ENCODE assay signal across 8 cellular contexts in genomic region chr2:42101641-42102605, GRCh38. TPM values are rescaled to one million over a fixed set of nuclear protein-coding genes. Genes with fewer than 3 reads are reported as not detected.
DNase-seq lines count a peak whose midpoint lies in the region; ATAC-seq, FAIRE-seq and TF ChIP-seq lines count a peak whose summit lies in the region.

No MANE protein-coding gene starts in this region.

- H3K27me3 ChIP-seq in astrocyte (ENCODE audit: insufficient read depth, low read length) = no peaks in the 10 kb centered on the region
- H3K27me3 ChIP-seq in iPS-20b (ENCODE audit: insufficient read depth, low read length) = peaks cover 29% of the 10 kb centered on the region

- H3K9me3 Mint-ChIP-seq in astrocyte (ENCODE audit: unreplicated experiment) = peaks cover 10% of the 10 kb centered on the region

- H4K20me1 ChIP-seq in astrocyte (ENCODE audit: insufficient read depth, low read length) = no peaks in the 10 kb centered on the region

- ATAC-seq in GM18505 (IDR thresholded peaks at IDR 0.05; ENCODE audit: unreplicated experiment) (peak; percentile 51), HG02885 (IDR thresholded peaks at IDR 0.05; ENCODE audit: poor library complexity, unreplicated experiment) (peak; percentile 65)

- peaks cover 8% of the 10 kb centered on the region for H3K36me3 Mint-ChIP-seq in astrocyte (ENCODE audit: low read depth, unreplicated experiment)

- no peak for FAIRE-seq in astrocyte (lab: Jason Lieb, UNC)

- H3K27me3 Mint-ChIP-seq in astrocyte (ENCODE audit: low read depth, unreplicated experiment) = no peaks in the 10 kb centered on the region

- peak overlapping the region; percentile 77 for H3K4me2 ChIP-seq in astrocyte (ENCODE audit: low read length)

- DNase-seq in T follicular helper cell (ENCODE audit: low read depth) (peak; percentile 91), astrocyte (ENCODE audit: low read depth) (peak; percentile 89), NCI-H1694 (lab: John Stamatoyannopoulos, UW) (no peak), LoVo (ENCODE audit: low spot score) (no peak)
- DNase-seq in stimulated activated CD4-positive, alpha-beta T cell treated with anti-CD3 and anti-CD28 coated beads, Interleukin-15, amount 100 ng/mL, for 1 hour (ENCODE audit: low read depth in 1 of 2, low spot score in 1 of 2) = peak; percentile 82 to 88

- TF ChIP-seq POLR2A in GM18505 (IDR thresholded peaks at IDR 0.05; ENCODE audit: borderline replicate concordance, extremely low read depth, insufficient read depth, insufficient read length) = peak; percentile 58

- H3K4me3 Mint-ChIP-seq in astrocyte (ENCODE audit: unreplicated experiment) = peak overlapping the region; percentile 60

- H3K9me3 ChIP-seq in astrocyte (ENCODE audit: insufficient read depth, low read depth, low read length) (no peaks in the 10 kb centered on the region), iPS-20b (ENCODE audit: insufficient read depth, low read depth, low read length) (peaks cover 6% of the 10 kb centered on the region)

- peaks cover 13% of the 10 kb centered on the region for H3K4me1 ChIP-seq in astrocyte (ENCODE audit: insufficient read depth, low read length)
- H3K4me1 ChIP-seq in iPS-20b (ENCODE audit: insufficient read depth, low read length) = peaks cover 28% of the 10 kb centered on the region; the same call in 1 of the 2 replicates

- H3K36me3 ChIP-seq in astrocyte (ENCODE audit: insufficient read depth, low read length) = no peaks in the 10 kb centered on the region
- H3K36me3 ChIP-seq in iPS-20b (ENCODE audit: insufficient read depth, low read depth, low read length) = no peaks in the 10 kb centered on the region

- H3K27ac ChIP-seq in astrocyte (ENCODE audit: low read depth, low read length) = peak overlapping the region; percentile 74
- peak overlapping the region; percentile 59 for H3K27ac ChIP-seq in iPS-20b (ENCODE audit: low read length)

- H3K4me1 Mint-ChIP-seq in astrocyte (ENCODE audit: low read depth, unreplicated experiment) = peaks cover 25% of the 10 kb centered on the region

- peak overlapping the region; percentile 92 for H3K27ac Mint-ChIP-seq in astrocyte (ENCODE audit: unreplicated experiment)

- H3K4me3 ChIP-seq in astrocyte (ENCODE audit: insufficient read depth, low read depth, low read length) = peak overlapping the region; percentile 15
- H3K4me3 ChIP-seq in iPS-20b (ENCODE audit: low read length) = peak overlapping the region; percentile 70

- TF ChIP-seq CTCF in astrocyte (IDR thresholded peaks at IDR 0.05; ENCODE audit: insufficient read depth, low read depth, low read length) = no peak

- H3K79me2 ChIP-seq in astrocyte (ENCODE audit: insufficient read depth, low read length) = no peaks in the 10 kb centered on the region

- H2AFZ ChIP-seq in astrocyte (ENCODE audit: low read depth, low read length) = peak overlapping the region; percentile 74

- H3K9ac ChIP-seq in astrocyte (ENCODE audit: low read length) (peak overlapping the region; percentile 61), iPS-20b (ENCODE audit: low read depth, low read length) (peak overlapping the region; percentile 85; the same call in 1 of the 2 replicates)

RNA-seq across cellular contexts. Expression of gene PKDCC, which starts 54.1 kb away (rescaled TPM):
- 6.9 and 9.7 TPM in 2 replicates for total RNA-seq in astrocyte

Comparison
In these comparisons a context has a peak if more than half of its experiments do, and no peak if none do; other contexts are left out.
1. DNase-seq: peak in T follicular helper cell (single experiment), astrocyte (single experiment) and stimulated activated CD4-positive, alpha-beta T cell treated with anti-CD3 and anti-CD28 coated beads, Interleukin-15, amount 100 ng/mL, for 1 hour (2 of 2); none in NCI-H1694 (single experiment) and LoVo (single experiment).